ENCODE assay signal across 26 cellular contexts in the genomic region with DNA sequence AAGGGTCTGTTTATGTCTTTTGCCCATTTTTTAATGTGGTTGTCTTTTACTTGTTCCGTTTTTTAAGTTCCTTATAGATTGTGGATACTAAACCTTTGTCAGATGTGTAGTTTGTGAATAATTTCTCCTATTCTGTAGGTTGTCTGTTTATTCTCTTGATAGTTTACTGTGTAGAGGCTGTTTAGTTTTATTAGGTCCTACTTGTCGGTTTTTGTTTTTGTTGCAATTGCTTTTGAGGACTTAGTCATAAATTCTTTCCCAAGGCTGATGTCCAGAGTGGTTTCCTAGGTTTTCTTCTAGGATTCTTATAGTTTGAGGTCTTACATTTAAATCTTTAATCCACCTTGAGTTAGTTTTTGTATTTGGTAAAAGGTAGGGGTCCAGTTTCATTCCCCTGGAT. TPM values are rescaled to one million over a fixed set of nuclear protein-coding genes. Genes with fewer than 3 reads are reported as not detected.
DNase-seq lines count a peak whose midpoint lies in the region; ATAC-seq, FAIRE-seq and TF ChIP-seq lines count a peak whose summit lies in the region.
"Had no signal": no experiment of that assay in that cellular context is flagged by ENCODE, and none has a peak within 500 bp of the region (broad histone marks: within the 10 kb centered on the region; RNA-seq: fewer than 3 reads in every experiment).

No MANE protein-coding gene starts in this region.

- TF ChIP-seq EP300 in HepG2 (IDR thresholded peaks at IDR 0.05; ENCODE audit: low read depth in 2 of 2, low read length in 2 of 2) (no peak), HepG2 (CRISPR knock-in tag; IDR thresholded peaks at IDR 0.05; ENCODE audit: borderline replicate concordance) (no peak)

- 100% methylated on average over 2 of the region's 2 CpGs for WGBS in HepG2 (ENCODE audit: low lambda C conversion rate)

- peaks cover 26% of the 10 kb centered on the region for H3K36me3 ChIP-seq in OCI-LY7 (ENCODE audit: insufficient read depth, low read length)
- peaks cover 1 to 5% of the 10 kb centered on the region in 2 experiments; a peak in 2 of 5 replicates for H3K36me3 ChIP-seq in HepG2 (replicated peaks in 1 of 2; ENCODE audit: control insufficient read depth in 1 of 2, insufficient read depth in 2 of 2, low read length in 2 of 2)

- peaks cover 6% of the 10 kb centered on the region; the same call in 1 of the 2 replicates for H3K9me3 ChIP-seq in OCI-LY7 (ENCODE audit: low read length)
- H3K9me3 ChIP-seq in HepG2 (ENCODE audit: low read length), result no peaks in the 10 kb centered on the region
- H3K9me3 ChIP-seq: Caco-2 had no signal

- intact Hi-C loops in OCI-LY7 (cut with micrococcal nuclease; ENCODE audit: unreplicated experiment), result no loop called here
- intact Hi-C loops in HepG2 (cut with micrococcal nuclease; ENCODE audit: unreplicated experiment), result no loop called here

- TF ChIP-seq POLR2A in HepG2 (IDR thresholded peaks at IDR 0.05; ENCODE audit: insufficient read depth in 1 of 2, low read depth in 2 of 2, low read length in 2 of 2), result no peak

- H3K27ac Mint-ChIP-seq in HFFc6 (peak overlapping the region; percentile 22; the same call in 1 of the 2 replicates), memory B cell (peak overlapping the region; percentile 32)
- H3K27ac Mint-ChIP-seq: B cell; CD8-positive, alpha-beta T cell had no signal

- ATAC-seq in memory B cell (ENCODE audit: low read depth), result no peak
- no peak for ATAC-seq in HepG2
- ATAC-seq: CD8-positive, alpha-beta T cell had no signal

- no peaks in the 10 kb centered on the region for H3K9me2 ChIP-seq in OCI-LY7 (ENCODE audit: insufficient read depth, low read length)

- no peak for TF ChIP-seq RAD21 in HepG2 (CRISPR knock-in tag; IDR thresholded peaks at IDR 0.05)

- BruUV-seq in OCI-LY7 (replicated peaks; lab: Mats Ljungman, UMichigan) (TSS peak; percentile 12), HepG2 (replicated peaks; lab: Mats Ljungman, UMichigan) (no TSS peak)

- POLR2A ChIA-PET in OCI-LY7 (lab: Charles Lee) (interaction anchor here (0.7 kb wide), 1 partner anchor 36 kb away, joined by 3 read pairs; no protein-coding TSS in a partner anchor), HepG2 (lab: Yijun Ruan, JAX) (no interaction called here)

- H3K9ac ChIP-seq in HepG2 (ENCODE audit: insufficient read depth, low read depth, low read length), result no peak overlapping the region
- H3K9ac ChIP-seq: BLaER1, GM23248 had no signal

- H4K20me1 ChIP-seq in OCI-LY7 (ENCODE audit: insufficient read depth, low read length) (no peaks in the 10 kb centered on the region), HepG2 (ENCODE audit: insufficient read depth, low read length) (0 out of 2 replicates have a peak, but pooled peaks cover 4% of the 10 kb centered on the region)
- H4K20me1 ChIP-seq: BLaER1 had no signal

- no peaks in the 10 kb centered on the region for H3K27me3 ChIP-seq in HepG2 (ENCODE audit: control insufficient read depth in 1 of 2, insufficient read depth in 2 of 2, low read length in 2 of 2)
- H3K27me3 ChIP-seq: BLaER1 had no signal

- H3K4me3 ChIP-seq in OCI-LY7 (ENCODE audit: low read depth, low read length, poor library complexity, severe bottlenecking), result no peak overlapping the region
- no peak overlapping the region for H3K4me3 ChIP-seq in HepG2 (replicated peaks in 1 of 3; ENCODE audit: insufficient read depth in 1 of 3, low read depth in 2 of 3, low read length in 3 of 3)
- H3K4me3 ChIP-seq: BLaER1, GM23248 had no signal

- peaks cover 11% of the 10 kb centered on the region for H3K4me1 ChIP-seq in OCI-LY7 (ENCODE audit: insufficient read depth, low read length, poor library complexity, severe bottlenecking)
- H3K4me1 ChIP-seq in HepG2 (ENCODE audit: insufficient read depth, low read length), result peaks cover 15% of the 10 kb centered on the region
- H3K4me1 ChIP-seq: BLaER1, Caco-2 had no signal

- H3K4me3 Mint-ChIP-seq in HFFc6 (no peak overlapping the region), memory B cell (no peak overlapping the region)
- H3K4me3 Mint-ChIP-seq: B cell; CD4-positive, CD25-positive, alpha-beta regulatory T cell; CD8-positive, alpha-beta T cell had no signal

- H3K79me2 ChIP-seq in OCI-LY7 (ENCODE audit: insufficient read depth, low read depth, low read length) (peaks cover 26% of the 10 kb centered on the region; the same call in 1 of the 2 replicates), HepG2 (ENCODE audit: insufficient read depth, low read length) (peaks cover 38% of the 10 kb centered on the region)

- peaks cover 6% of the 10 kb centered on the region for H3K36me3 Mint-ChIP-seq in HFFc6 (ENCODE audit: low read depth)
- H3K36me3 Mint-ChIP-seq in memory B cell, result peaks cover 29% of the 10 kb centered on the region

- H3K4me1 Mint-ChIP-seq in HFFc6 (ENCODE audit: low read depth) (peaks cover 15% of the 10 kb centered on the region), memory B cell (peaks cover 29% of the 10 kb centered on the region)

- H3K4me2 ChIP-seq in OCI-LY7 (ENCODE audit: low read length) (no peak overlapping the region), HepG2 (ENCODE audit: low read depth, low read length) (no peak overlapping the region)
- H3K4me2 ChIP-seq: BLaER1 had no signal

- CTCF ChIA-PET in OCI-LY7 (lab: Charles Lee; ENCODE audit: unreplicated experiment), result no interaction called here
- CTCF ChIA-PET in HepG2 (lab: Yijun Ruan, JAX; ENCODE audit: low intra/inter-chr PET ratio, low total read pairs), result no interaction called here

- FAIRE-seq in HepG2 (lab: Jason Lieb, UNC), result no peak
- FAIRE-seq: A204.1, GM12891, GM18507, H1 had no signal

- no peak for TF ChIP-seq CTCF in HFFc6 (IDR thresholded peaks at IDR 0.05)
- TF ChIP-seq CTCF in OCI-LY7 (conservative IDR thresholded peaks at IDR 0.05; ENCODE audit: low read length), result no peak
- no peak for TF ChIP-seq CTCF in HepG2 (CRISPR knock-in tag; IDR thresholded peaks at IDR 0.05)

- DNase-seq in EH (ENCODE audit: low read depth), result peak; percentile 34
- peak; percentile 33 for DNase-seq in HFFc6
- DNase-seq in OCI-LY7 (ENCODE audit: low spot score), result no peak
- DNase-seq in memory B cell (ENCODE audit: low spot score in 2 of 2), result no peak
- DNase-seq in amniotic stem cell (lab: John Stamatoyannopoulos, UW), result no peak
- DNase-seq in HepG2 (ENCODE audit: low spot score), result no peak
- DNase-seq in activated gamma-delta T cell treated with Interleukin-2 at 50 U/mL for 16 hours, result no peak
- DNase-seq in NCI-H146 (lab: John Stamatoyannopoulos, UW), result no peak
- DNase-seq: Caco-2; CD4-positive, CD25-positive, alpha-beta regulatory T cell; CD8-positive, alpha-beta T cell; DMS153; DND-41; GF-D8; GM23248; H7; HCEC 1CT had no signal

- H2AFZ ChIP-seq in OCI-LY7 (ENCODE audit: low read length) (no peak overlapping the region), HepG2 (ENCODE audit: low read length) (no peak overlapping the region)
- H2AFZ ChIP-seq: GM23248 had no signal

- in situ Hi-C loops in HepG2 (cut with HindIII; ENCODE audit: extremely low pct_ligation_motif_present, low pct_unique_long_range_greater_than_20kb), result no loop called here

- H3K27ac ChIP-seq in OCI-LY7 (ENCODE audit: low read depth, low read length, poor library complexity, severe bottlenecking) (no peak overlapping the region), HepG2 (ENCODE audit: extremely low read length, insufficient read depth, low read length) (no peak overlapping the region)
- H3K27ac ChIP-seq: 22Rv1, BLaER1, C4-2B, GM23248 had no signal

- H3K27me3 Mint-ChIP-seq in HFFc6 (ENCODE audit: insufficient read depth) (no peaks in the 10 kb centered on the region), memory B cell (no peaks in the 10 kb centered on the region)
- H3K27me3 Mint-ChIP-seq: B cell; CD4-positive, CD25-positive, alpha-beta regulatory T cell had no signal

- H3K9me3 Mint-ChIP-seq in HFFc6, result no peaks in the 10 kb centered on the region
- H3K9me3 Mint-ChIP-seq in memory B cell, result peaks cover 5% of the 10 kb centered on the region
- H3K9me3 Mint-ChIP-seq: CD8-positive, alpha-beta T cell had no signal

RNA-seq across cellular contexts. Expression of gene SLC39A9, which starts 33.9 kb away (rescaled TPM):
- total RNA-seq in HFFc6 (2021; fragmentation: NEBNext Ultra II Directional; extraction: Animal tissue kit (Norgen Biotek cat#: 25700)), result 10 to 100 TPM; 58.8 to 88.5 (median 73.3) TPM
- total RNA-seq in OCI-LY7 (2014; rRNA removed; shearing (Covaris generic)), result 70.4 and 86.5 TPM in 2 replicates
- total RNA-seq in OCI-LY7 (2022) (91.7 and 96.6 TPM in 2 replicates), HepG2 (2016; rRNA removed; fragmentation: Illumina TruSeq; extraction: Trizol) (63.8 and 69.5 TPM in 2 replicates)
- total RNA-seq in HepG2 (2016; cell fraction: cytosol; rRNA removed; fragmentation: Illumina TruSeq; extraction: Trizol; ENCODE audit: low read depth), result 9.2 and 9.9 TPM in 2 replicates
- total RNA-seq in HepG2 (2016; cell fraction: insoluble cytoplasmic fraction; rRNA removed; fragmentation: Illumina TruSeq; extraction: Trizol), result 65.8 and 71.2 TPM in 2 replicates
- 32.7 and 37.8 TPM in 2 replicates for total RNA-seq in HepG2 (2016; cell fraction: membrane; rRNA removed; fragmentation: Illumina TruSeq; extraction: Trizol)
- total RNA-seq in HepG2 (2016; cell fraction: nucleus; rRNA removed; fragmentation: Illumina TruSeq; extraction: Trizol), result 64.0 and 64.2 TPM in 2 replicates
- 45.5 and 46.6 TPM in 2 replicates for polyA plus RNA-seq in HepG2 (2011; rRNA removed)
- 33.9 and 43.3 TPM in 2 replicates for polyA plus RNA-seq in HepG2 (2011; cell fraction: cytosol; rRNA removed)
- 27.1 and 28.1 TPM in 2 replicates for polyA plus RNA-seq in HepG2 (2011; cell fraction: nucleus; rRNA removed)
- 21.9 and 26.1 TPM in 2 replicates for polyA plus RNA-seq in HepG2 (2012)
- 3.7 and 4.1 TPM in 2 replicates for polyA plus RNA-seq in HepG2 (2016; cell fraction: cytosol; fragmentation: Illumina TruSeq; extraction: Trizol; ENCODE audit: low read depth)
- 30.0 and 36.3 TPM in 2 replicates for polyA plus RNA-seq in HepG2 (2016; cell fraction: insoluble cytoplasmic fraction; fragmentation: Illumina TruSeq; extraction: Trizol; ENCODE audit: low read depth)
- polyA plus RNA-seq in HepG2 (2016; cell fraction: membrane; fragmentation: Illumina TruSeq; extraction: Trizol; ENCODE audit: low read depth), result 14.3 and 15.0 TPM in 2 replicates
- polyA plus RNA-seq in HepG2 (2016; cell fraction: nucleus; fragmentation: Illumina TruSeq; extraction: Trizol; ENCODE audit: insufficient read depth, low read depth), result 43.0 and 43.2 TPM in 2 replicates
- 194 and 305 TPM in 2 replicates for polyA minus RNA-seq in HepG2 (2011; rRNA and poly(A)+ RNA removed; ENCODE audit: low replicate concordance)
- 55.4 and 68.9 TPM in 2 replicates for polyA minus RNA-seq in HepG2 (2011; cell fraction: cytosol; rRNA and poly(A)+ RNA removed)
- 48.5 and 59.8 TPM in 2 replicates for polyA minus RNA-seq in HepG2 (2011; cell fraction: nucleus; rRNA and poly(A)+ RNA removed)

RNA-seq across cellular contexts. Expression of gene ERH, which starts 34.3 kb away (rescaled TPM):
- total RNA-seq in HFFc6 (2021; fragmentation: NEBNext Ultra II Directional; extraction: Animal tissue kit (Norgen Biotek cat#: 25700)), result 100 to 1,000 TPM; 221 to 287 (median 268) TPM
- total RNA-seq in OCI-LY7 (2014; rRNA removed; shearing (Covaris generic)), result 204 and 435 TPM in 2 replicates
- 498 and 512 TPM in 2 replicates for total RNA-seq in OCI-LY7 (2022)
- 341 and 491 TPM in 2 replicates for total RNA-seq in HepG2 (2016; rRNA removed; fragmentation: Illumina TruSeq; extraction: Trizol)
- total RNA-seq in HepG2 (2016; cell fraction: cytosol; rRNA removed; fragmentation: Illumina TruSeq; extraction: Trizol; ENCODE audit: low read depth), result 125 and 129 TPM in 2 replicates
- total RNA-seq in HepG2 (2016; cell fraction: insoluble cytoplasmic fraction; rRNA removed; fragmentation: Illumina TruSeq; extraction: Trizol), result 358 and 522 TPM in 2 replicates
- total RNA-seq in HepG2 (2016; cell fraction: membrane; rRNA removed; fragmentation: Illumina TruSeq; extraction: Trizol), result 183 and 193 TPM in 2 replicates
- total RNA-seq in HepG2 (2016; cell fraction: nucleus; rRNA removed; fragmentation: Illumina TruSeq; extraction: Trizol), result 143 and 174 TPM in 2 replicates
- polyA plus RNA-seq in HepG2 (2011; rRNA removed), result 75.8 and 105 TPM in 2 replicates
- polyA plus RNA-seq in HepG2 (2011; cell fraction: cytosol; rRNA removed), result 90.2 and 93.3 TPM in 2 replicates
- polyA plus RNA-seq in HepG2 (2011; cell fraction: nucleus; rRNA removed), result 21.4 and 29.5 TPM in 2 replicates
- polyA plus RNA-seq in HepG2 (2012), result 129 and 223 TPM in 2 replicates
- 100 and 107 TPM in 2 replicates for polyA plus RNA-seq in HepG2 (2016; cell fraction: cytosol; fragmentation: Illumina TruSeq; extraction: Trizol; ENCODE audit: low read depth)
- polyA plus RNA-seq in HepG2 (2016; cell fraction: insoluble cytoplasmic fraction; fragmentation: Illumina TruSeq; extraction: Trizol; ENCODE audit: low read depth), result 571 and 661 TPM in 2 replicates
- polyA plus RNA-seq in HepG2 (2016; cell fraction: membrane; fragmentation: Illumina TruSeq; extraction: Trizol; ENCODE audit: low read depth), result 175 and 180 TPM in 2 replicates
- 224 and 228 TPM in 2 replicates for polyA plus RNA-seq in HepG2 (2016; cell fraction: nucleus; fragmentation: Illumina TruSeq; extraction: Trizol; ENCODE audit: insufficient read depth, low read depth)
- 48.2 and 87.3 TPM in 2 replicates for polyA minus RNA-seq in HepG2 (2011; rRNA and poly(A)+ RNA removed; ENCODE audit: low replicate concordance)
- 116 and 129 TPM in 2 replicates for polyA minus RNA-seq in HepG2 (2011; cell fraction: cytosol; rRNA and poly(A)+ RNA removed)
- 100 and 107 TPM in 2 replicates for polyA minus RNA-seq in HepG2 (2011; cell fraction: nucleus; rRNA and poly(A)+ RNA removed)

RNA-seq across cellular contexts. Expression of gene PLEKHD1, which starts 52.2 kb away (rescaled TPM):
- total RNA-seq in HFFc6 (2021; fragmentation: NEBNext Ultra II Directional; extraction: Animal tissue kit (Norgen Biotek cat#: 25700)), result under 1 TPM in 1 of 6 experiments, not detected in 5; 0.06 TPM
- 0.09 and 0.13 TPM in 2 replicates for total RNA-seq in OCI-LY7 (2014; rRNA removed; shearing (Covaris generic))
- total RNA-seq in OCI-LY7 (2022), result 0.17 and 0.19 TPM in 2 replicates
- not detected in 2 replicates for total RNA-seq in HepG2 (2016; rRNA removed; fragmentation: Illumina TruSeq; extraction: Trizol)
- not detected in 2 replicates for total RNA-seq in HepG2 (2016; cell fraction: cytosol; rRNA removed; fragmentation: Illumina TruSeq; extraction: Trizol; ENCODE audit: low read depth)
- total RNA-seq in HepG2 (2016; cell fraction: insoluble cytoplasmic fraction; rRNA removed; fragmentation: Illumina TruSeq; extraction: Trizol), result not detected in 2 replicates
- not detected in 2 replicates for total RNA-seq in HepG2 (2016; cell fraction: membrane; rRNA removed; fragmentation: Illumina TruSeq; extraction: Trizol)
- total RNA-seq in HepG2 (2016; cell fraction: nucleus; rRNA removed; fragmentation: Illumina TruSeq; extraction: Trizol), result not detected in 2 replicates
- polyA plus RNA-seq in HepG2 (2011; rRNA removed), result 0.01 and 0.03 TPM in 2 replicates
- 0.01 TPM in 2 replicates for polyA plus RNA-seq in HepG2 (2011; cell fraction: cytosol; rRNA removed)
- 0.07 TPM in 1 of 2 replicates, not detected in the other for polyA plus RNA-seq in HepG2 (2011; cell fraction: nucleus; rRNA removed)
- polyA plus RNA-seq in HepG2 (2012), result 0.03 TPM in 1 of 2 replicates, not detected in the other
- polyA plus RNA-seq in HepG2 (2016; cell fraction: cytosol; fragmentation: Illumina TruSeq; extraction: Trizol; ENCODE audit: low read depth), result not detected in 2 replicates
- not detected in 2 replicates for polyA plus RNA-seq in HepG2 (2016; cell fraction: insoluble cytoplasmic fraction; fragmentation: Illumina TruSeq; extraction: Trizol; ENCODE audit: low read depth)
- polyA plus RNA-seq in HepG2 (2016; cell fraction: membrane; fragmentation: Illumina TruSeq; extraction: Trizol; ENCODE audit: low read depth), result not detected in 2 replicates
- not detected in 2 replicates for polyA plus RNA-seq in HepG2 (2016; cell fraction: nucleus; fragmentation: Illumina TruSeq; extraction: Trizol; ENCODE audit: insufficient read depth, low read depth)
- polyA minus RNA-seq in HepG2 (2011; rRNA and poly(A)+ RNA removed; ENCODE audit: low replicate concordance), result 0.05 TPM in 1 of 2 replicates, not detected in the other
- not detected in 2 replicates for polyA minus RNA-seq in HepG2 (2011; cell fraction: cytosol; rRNA and poly(A)+ RNA removed)
- polyA minus RNA-seq in HepG2 (2011; cell fraction: nucleus; rRNA and poly(A)+ RNA removed), result 0.13 and 0.25 TPM in 2 replicates
- total RNA-seq: GM23248 had no signal
- polyA plus RNA-seq: AG04450, GM23248 had no signal

Comparison
In these comparisons a context has a peak if more than half of its experiments do, and no peak if none do; other contexts are left out.
1. DNase-seq: peak in EH (single experiment) and HFFc6 (single experiment); none in OCI-LY7 (single experiment), memory B cell (0 of 2), amniotic stem cell (single experiment), HepG2 (single experiment), activated gamma-delta T cell treated with Interleukin-2 at 50 U/mL for 16 hours (single experiment) and NCI-H146 (single experiment).